In the genomic region with DNA sequence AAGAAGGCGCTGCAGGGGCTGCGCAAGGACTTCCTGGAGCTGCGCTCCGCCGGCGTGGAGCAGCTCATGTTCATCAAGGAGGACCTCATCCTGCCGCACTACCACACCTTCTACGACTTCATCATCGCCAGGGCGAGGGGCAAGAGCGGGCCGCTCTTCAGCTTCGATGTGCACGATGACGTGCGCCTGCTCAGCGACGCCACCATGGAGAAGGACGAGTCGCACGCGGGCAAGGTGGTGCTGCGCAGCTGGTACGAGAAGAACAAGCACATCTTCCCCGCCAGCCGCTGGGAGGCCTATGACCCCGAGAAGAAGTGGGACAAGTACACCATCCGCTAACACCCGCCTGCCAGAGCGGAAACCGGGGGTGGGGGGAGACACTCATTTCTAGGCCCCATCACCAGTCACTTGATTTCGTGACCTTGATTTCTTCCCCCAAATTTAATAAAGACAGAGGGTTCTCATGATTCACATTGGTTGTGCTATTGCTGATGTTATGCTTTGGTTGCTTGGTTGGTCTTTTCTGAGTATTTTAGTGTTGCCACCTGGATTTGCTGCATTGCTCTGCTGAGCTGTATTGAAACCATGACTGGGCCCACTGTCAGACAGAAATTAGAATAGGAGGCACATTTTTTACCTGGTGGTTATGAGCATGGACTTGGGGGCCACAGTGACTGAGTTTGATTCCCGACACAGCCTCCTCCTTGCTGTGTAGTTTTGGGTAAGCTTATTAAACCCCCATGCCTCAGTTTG, we compare ENCODE assay signal across 9 cellular contexts. TPM values are rescaled to one million over a fixed set of nuclear protein-coding genes. Genes with fewer than 3 reads are reported as not detected.
DNase-seq lines count a peak whose midpoint lies in the region; ATAC-seq and TF ChIP-seq lines count a peak whose summit lies in the region.
"Had no signal": no experiment of that assay in that cellular context is flagged by ENCODE, and none has a peak within 500 bp of the region (broad histone marks: within the 10 kb centered on the region; RNA-seq: fewer than 3 reads in every experiment).

No MANE protein-coding gene starts in this region.

- H3K36me3 ChIP-seq in gastroesophageal sphincter, result no peaks in the 10 kb centered on the region
- H3K36me3 ChIP-seq: suprapubic skin had no signal

- no peak for TF ChIP-seq POLR2A in gastroesophageal sphincter (IDR thresholded peaks at IDR 0.05)

- H3K4me3 ChIP-seq in gastroesophageal sphincter, result peak overlapping the region in 1 of 2 donors; percentile 56

- H3K9me3 ChIP-seq in gastroesophageal sphincter, result no peaks in the 10 kb centered on the region
- H3K9me3 ChIP-seq: suprapubic skin had no signal

- H3K27ac ChIP-seq in gastroesophageal sphincter, result peak overlapping the region in 3 of 4 donors; percentile 73 to 84 (median 83)

- no peaks in the 10 kb centered on the region for H3K27me3 ChIP-seq in gastroesophageal sphincter
- H3K27me3 ChIP-seq: suprapubic skin had no signal

- TF ChIP-seq CTCF in gastroesophageal sphincter (IDR thresholded peaks at IDR 0.05), result no peak

- ATAC-seq in gastroesophageal sphincter (no peak), GM18867 (IDR thresholded peaks at IDR 0.05; ENCODE audit: unreplicated experiment) (no peak)

- 88 to 90% methylated on average over 1 to 10 of the region's 33 CpGs for WGBS in gastroesophageal sphincter (ENCODE audit: low coverage in 1 of 2), 2 donors

- POLR2A ChIA-PET in HEK293T (lab: Yijun Ruan, JAX), result no interaction called here

- DNase-seq in HEK293T (ENCODE audit: extremely low spot score) (no peak), DMS79 treated with DMSO at 0.1 percent for 48 hours (lab: John Stamatoyannopoulos, UW) (no peak), DMS 273 treated with DMSO at 0.1 percent for 48 hours (lab: John Stamatoyannopoulos, UW) (no peak), NCI-H1092 treated with DMSO at 0.1 percent for 48 hours (lab: John Stamatoyannopoulos, UW) (no peak)
- peak; percentile 62 for DNase-seq in activated CD8-positive, alpha-beta memory T cell treated with anti-CD3 and anti-CD28 coated beads for 24 hours
- DNase-seq in stimulated activated CD8-positive, alpha-beta memory T cell treated with anti-CD3 and anti-CD28 coated beads, Interleukin-7, amount 100 ng/mL, for 48 hours (ENCODE audit: extremely low read depth in 1 of 2, low read depth in 1 of 2), result peak; percentile 20 to 60

- peaks cover 0 to 32% (median 3%) of the 10 kb centered on the region in 3 donors for H3K4me1 ChIP-seq in gastroesophageal sphincter

- TF ChIP-seq EP300 in gastroesophageal sphincter (IDR thresholded peaks at IDR 0.05), result no peak

- CTCF ChIA-PET in HEK293T (lab: Yijun Ruan, JAX), result interaction anchor here (0.6 to 2.7 kb wide), 5 partner anchors 11 to 102 kb away, joined by 3 to 44 read pairs (median 3); no protein-coding TSS in a partner anchor

TF ChIP-seq in HEK293T, 16 proteins besides CTCF, POLR2A, EP300 and RAD21:
- TF ChIP-seq L3MBTL2 (conservative IDR thresholded peaks at IDR 0.05) (0 out of 2 replicates have a peak, but pooled peaks have one; percentile 10), HDGF (IDR thresholded peaks at IDR 0.05; ENCODE audit: borderline replicate concordance) (no peak), NFRKB (IDR thresholded peaks at IDR 0.05) (no peak), FOXM1 (IDR thresholded peaks at IDR 0.05; ENCODE audit: borderline replicate concordance) (no peak)
- TF ChIP-seq, protein P1, sequence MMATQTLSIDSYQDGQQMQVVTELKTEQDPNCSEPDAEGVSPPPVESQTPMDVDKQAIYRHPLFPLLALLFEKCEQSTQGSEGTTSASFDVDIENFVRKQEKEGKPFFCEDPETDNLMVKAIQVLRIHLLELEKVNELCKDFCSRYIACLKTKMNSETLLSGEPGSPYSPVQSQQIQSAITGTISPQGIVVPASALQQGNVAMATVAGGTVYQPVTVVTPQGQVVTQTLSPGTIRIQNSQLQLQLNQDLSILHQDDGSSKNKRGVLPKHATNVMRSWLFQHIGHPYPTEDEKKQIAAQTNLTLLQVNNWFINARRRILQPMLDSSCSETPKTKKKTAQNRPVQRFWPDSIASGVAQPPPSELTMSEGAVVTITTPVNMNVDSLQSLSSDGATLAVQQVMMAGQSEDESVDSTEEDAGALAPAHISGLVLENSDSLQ (IDR thresholded peaks at IDR 0.05), result no peak

RNA-seq across cellular contexts. Expression of gene FAM50B, which starts 1.5 kb away (rescaled TPM):
- 10 to 100 TPM; 14.7 to 23.7 (median 18.8) TPM for total RNA-seq in gastroesophageal sphincter

Comparison
In these comparisons a context has a peak if more than half of its experiments do, and no peak if none do; other contexts are left out.
1. DNase-seq: peak in activated CD8-positive, alpha-beta memory T cell treated with anti-CD3 and anti-CD28 coated beads for 24 hours (single experiment) and stimulated activated CD8-positive, alpha-beta memory T cell treated with anti-CD3 and anti-CD28 coated beads, Interleukin-7, amount 100 ng/mL, for 48 hours (2 of 2); none in HEK293T (single experiment), DMS79 treated with DMSO at 0.1 percent for 48 hours (single experiment), DMS 273 treated with DMSO at 0.1 percent for 48 hours (single experiment) and NCI-H1092 treated with DMSO at 0.1 percent for 48 hours (single experiment).